12 cellular contexts compared by ENCODE assay signal in genomic region chr6:158519761-158520160, GRCh38.
"Had no signal": no experiment of that assay in that cellular context is flagged by ENCODE, and none has a peak within 500 bp of the region (broad histone marks: within the 10 kb centered on the region; RNA-seq: fewer than 3 reads in every experiment).

No MANE protein-coding gene starts in this region.

- H3K27ac ChIP-seq: foreskin keratinocyte, psoas muscle, tibial nerve, uterus had no signal

- H3K4me3 ChIP-seq: lung, psoas muscle, tibial nerve, uterus had no signal

- DNase-seq: activated CD4-positive, CD25-positive, alpha-beta regulatory T cell treated with anti-CD3 and anti-CD28 coated beads, Interleukin-2, amount 50 U/mL, for 72 hours; activated gamma-delta T cell; dorsolateral prefrontal cortex; foreskin keratinocyte; midbrain; psoas muscle; right cardiac atrium; T-cell; T1000; uterus had no signal

- H3K9me3 ChIP-seq: psoas muscle, uterus had no signal

- H3K4me1 ChIP-seq: foreskin keratinocyte, uterus had no signal

- H3K36me3 ChIP-seq: tibial nerve, uterus had no signal

- ATAC-seq: foreskin keratinocyte, psoas muscle, right cardiac atrium, T-cell had no signal

- H3K27me3 ChIP-seq: uterus had no signal
